In genomic region chr2:86622878-86623548, GRCh38 we compare ENCODE assay signal across 8 cellular contexts. TPM values are rescaled to one million over a fixed set of nuclear protein-coding genes. Genes with fewer than 3 reads are reported as not detected.
DNase-seq lines count a peak whose midpoint lies in the region; ATAC-seq and TF ChIP-seq lines count a peak whose summit lies in the region.

No MANE protein-coding gene starts in this region.

- peak overlapping the region; percentile 77 for H3K9ac ChIP-seq in HCT116 (ENCODE audit: low read length)

- no TSS peak for BruUV-seq in HCT116 (replicated peaks; lab: Mats Ljungman, UMichigan)

- RAD21 ChIA-PET in HCT116 (lab: Charles Lee; ENCODE audit: low non-redundant PET in 1 of 2, low total read pairs in 2 of 2, uncharacterized antibody in 2 of 2, unreplicated experiment in 2 of 2), result no interaction called here

- peak overlapping the region; percentile 90 for H3K27ac ChIP-seq in HCT116 (ENCODE audit: low read depth, low read length)
- peak overlapping the region; percentile 93 for H3K27ac ChIP-seq in effector memory CD4-positive, alpha-beta T cell (ENCODE audit: insufficient read depth, low read length, poor library complexity, severe bottlenecking)

- H3K36me3 ChIP-seq in HCT116 (ENCODE audit: control insufficient read depth in 1 of 2, insufficient read depth in 2 of 2, low read length in 2 of 2) (peaks cover 0 to 7% of the 10 kb centered on the region in 2 experiments; a peak in 2 of 4 replicates), MG63 (peaks cover 21% of the 10 kb centered on the region; the same call in 1 of the 2 replicates)
- H3K36me3 ChIP-seq in effector memory CD4-positive, alpha-beta T cell (ENCODE audit: control insufficient read depth, insufficient read depth, low read length), result peaks cover 6% of the 10 kb centered on the region

- H2AFZ ChIP-seq in HCT116 (ENCODE audit: low read depth, low read length, poor library complexity, severe bottlenecking), result no peak overlapping the region

- no peaks in the 10 kb centered on the region for H3K9me3 Mint-ChIP-seq in activated CD4-positive, alpha-beta memory T cell treated with anti-CD3 and anti-CD28 coated beads, Interleukin-2, amount 10 ng/mL, durations not matched to agents 7 days and 5 days

- no peak for TF ChIP-seq CTCF in HCT116 (IDR thresholded peaks at IDR 0.05 in 2 of 3, conservative IDR thresholded peaks at IDR 0.05 in 1 of 3; ENCODE audit: borderline replicate concordance in 1 of 3, insufficient read depth in 1 of 3, low read depth in 2 of 3, low read length in 2 of 3)

- H3K36me3 Mint-ChIP-seq in activated CD4-positive, alpha-beta memory T cell treated with anti-CD3 and anti-CD28 coated beads, Interleukin-2, amount 10 ng/mL, durations not matched to agents 7 days and 5 days (ENCODE audit: low read depth), result peaks cover 27% of the 10 kb centered on the region

- H3K27me3 ChIP-seq in HCT116 (ENCODE audit: insufficient read depth, low read length) (no peaks in the 10 kb centered on the region), MG63 (no peaks in the 10 kb centered on the region)
- H3K27me3 ChIP-seq in effector memory CD4-positive, alpha-beta T cell (replicated peaks; ENCODE audit: control insufficient read depth, insufficient read depth, low read length, poor library complexity, severe bottlenecking), result no peaks in the 10 kb centered on the region

- H3K4me2 ChIP-seq in HCT116 (ENCODE audit: low read length), result peak overlapping the region; percentile 85

- peak overlapping the region; percentile 95 for H3K27ac Mint-ChIP-seq in activated CD4-positive, alpha-beta memory T cell treated with anti-CD3 and anti-CD28 coated beads, Interleukin-2, amount 10 ng/mL, durations not matched to agents 7 days and 5 days

- ATAC-seq in GM18502 (IDR thresholded peaks at IDR 0.05; ENCODE audit: poor library complexity, unreplicated experiment) (peak; percentile 48), HCT116 (peak; percentile 34)

- TF ChIP-seq RAD21 in HCT116 (IDR thresholded peaks at IDR 0.05; ENCODE audit: low read depth), result no peak

- H3K27me3 Mint-ChIP-seq in activated CD4-positive, alpha-beta memory T cell treated with anti-CD3 and anti-CD28 coated beads, Interleukin-2, amount 10 ng/mL, durations not matched to agents 7 days and 5 days, result peaks cover 14% of the 10 kb centered on the region

- CTCF ChIA-PET in HCT116 (lab: Charles Lee), result no interaction called here
- CTCF ChIA-PET in activated CD4-positive, alpha-beta memory T cell treated with anti-CD3 and anti-CD28 coated beads, Interleukin-2, amount 10 ng/mL, durations not matched to agents 7 days and 5 days (lab: Charles Lee), result interaction anchor here (1.0 to 1.6 kb wide), 3 partner anchors 181 to 402 kb away, joined by 3 to 7 read pairs (median 3); no protein-coding TSS in a partner anchor

- H3K4me1 Mint-ChIP-seq in activated CD4-positive, alpha-beta memory T cell treated with anti-CD3 and anti-CD28 coated beads, Interleukin-2, amount 10 ng/mL, durations not matched to agents 7 days and 5 days, result peaks cover 23% of the 10 kb centered on the region

- H3K79me2 ChIP-seq in HCT116 (ENCODE audit: insufficient read depth, low read length), result peaks cover 28% of the 10 kb centered on the region

- H4K20me1 ChIP-seq in HCT116 (ENCODE audit: insufficient read depth), result no peaks in the 10 kb centered on the region

- POLR2A ChIA-PET in HCT116 (lab: Charles Lee), result interaction anchor here (0.9 kb wide), 1 partner anchor 11 kb away, joined by 3 read pairs; no protein-coding TSS in a partner anchor
- POLR2A ChIA-PET in activated CD4-positive, alpha-beta memory T cell treated with anti-CD3 and anti-CD28 coated beads, Interleukin-2, amount 10 ng/mL, durations not matched to agents 7 days and 5 days (lab: Charles Lee), result interaction anchor here (0.6 to 3.3 kb wide), 19 partner anchors 8 to 428 kb away, joined by 3 to 60 read pairs (median 4); partner anchors contain the start of genes CHMP3, IMMT and KDM3A

- DNase-seq in HCT116 (ENCODE audit: low read depth, low spot score) (no peak), MG63 (no peak), midbrain (lab: John Stamatoyannopoulos, UW) (peak; percentile 61), MV-4-11 (lab: John Stamatoyannopoulos, UW) (no peak)
- peak; percentile 62 for DNase-seq in activated CD4-positive, alpha-beta memory T cell treated with anti-CD3 and anti-CD28 coated beads, Interleukin-2, amount 10 ng/mL, durations not matched to agents 7 days and 5 days
- DNase-seq in effector memory CD4-positive, alpha-beta T cell, result peak in 2 of 3 donors; percentile 20 to 23
- peak; percentile 36 for DNase-seq in stimulated activated CD8-positive, alpha-beta memory T cell treated with anti-CD3 and anti-CD28 coated beads, Interleukin-4, amount 100 ng/mL, for 24 hours (ENCODE audit: low read depth)

- H3K9me3 ChIP-seq in HCT116 (ENCODE audit: control insufficient read depth in 1 of 2, insufficient read depth in 1 of 2, low read depth in 1 of 2, low read length in 2 of 2) (no peaks in the 10 kb centered on the region), MG63 (no peaks in the 10 kb centered on the region)
- no peaks in the 10 kb centered on the region for H3K9me3 ChIP-seq in effector memory CD4-positive, alpha-beta T cell (ENCODE audit: control insufficient read depth, low read length)

- H3K4me3 Mint-ChIP-seq in activated CD4-positive, alpha-beta memory T cell treated with anti-CD3 and anti-CD28 coated beads, Interleukin-2, amount 10 ng/mL, durations not matched to agents 7 days and 5 days, result peak overlapping the region; percentile 90

- H3K4me1 ChIP-seq in HCT116 (ENCODE audit: control insufficient read depth in 1 of 2, insufficient read depth in 2 of 2, low read length in 2 of 2), result peaks cover 14 to 23% of the 10 kb centered on the region in 2 experiments
- H3K4me1 ChIP-seq in effector memory CD4-positive, alpha-beta T cell (ENCODE audit: control insufficient read depth, insufficient read depth, low read length, poor library complexity, severe bottlenecking), result peaks cover 4% of the 10 kb centered on the region

- intact Hi-C loops in HCT116 (cut with micrococcal nuclease), result loop anchor here (5.0 kb wide), 1 partner anchor 181 kb away; the partner anchor contains the start of gene KDM3A

- no peaks in the 10 kb centered on the region for H3K9me2 ChIP-seq in HCT116 (ENCODE audit: insufficient read depth)

- no peak for TF ChIP-seq POLR2A in HCT116 (IDR thresholded peaks at IDR 0.05; ENCODE audit: borderline replicate concordance, extremely low read depth, insufficient read depth, insufficient read length)

- H3K4me3 ChIP-seq in HCT116 (replicated peaks in 1 of 2; ENCODE audit: low read depth in 1 of 2, low read length in 2 of 2) (peak overlapping the region; percentile 56 to 74), MG63 (peak overlapping the region; percentile 84)
- H3K4me3 ChIP-seq in effector memory CD4-positive, alpha-beta T cell (ENCODE audit: insufficient read depth, low read depth, low read length, poor library complexity, severe bottlenecking), result peak overlapping the region; percentile 76

TF ChIP-seq in HCT116, 20 proteins besides CTCF, POLR2A, EP300 and RAD21:
- peak; percentile 93 for TF ChIP-seq ZFX (IDR thresholded peaks at IDR 0.05)
- no peak for TF ChIP-seq ELF1 (IDR thresholded peaks at IDR 0.05; ENCODE audit: borderline replicate concordance, low read depth)
TF ChIP-seq in HCT116: peak in this region for 1.

RNA-seq across cellular contexts. Expression of gene RNF103, which starts 0.7 kb away (rescaled TPM):
- 16.1 TPM for total RNA-seq in HCT116 (2021; ENCODE audit: unreplicated experiment)
- 5.6 and 6.9 TPM in 2 replicates for polyA plus RNA-seq in HCT116 (2012)
- 8.8 and 10.0 TPM in 2 replicates for total RNA-seq in MG63 (2014; rRNA removed; shearing (Covaris generic); ENCODE audit: low replicate concordance)
- 10 to 100 TPM; 18.9 to 19.9 TPM for total RNA-seq in activated CD4-positive, alpha-beta memory T cell treated with anti-CD3 and anti-CD28 coated beads, Interleukin-2, amount 10 ng/mL, durations not matched to agents 7 days and 5 days

RNA-seq across cellular contexts. Expression of gene CHMP3, which starts 59.8 kb away (rescaled TPM):
- total RNA-seq in HCT116 (2021; ENCODE audit: unreplicated experiment), result 63.4 TPM
- 46.5 and 55.1 TPM in 2 replicates for polyA plus RNA-seq in HCT116 (2012)
- total RNA-seq in MG63 (2014; rRNA removed; shearing (Covaris generic); ENCODE audit: low replicate concordance), result 52.5 and 69.4 TPM in 2 replicates
- total RNA-seq in activated CD4-positive, alpha-beta memory T cell treated with anti-CD3 and anti-CD28 coated beads, Interleukin-2, amount 10 ng/mL, durations not matched to agents 7 days and 5 days, result 10 to 100 TPM; 39.1 to 41.5 TPM

Comparison
In these comparisons a context has a peak if more than half of its experiments do, and no peak if none do; other contexts are left out.
1. DNase-seq: peak in activated CD4-positive, alpha-beta memory T cell treated with anti-CD3 and anti-CD28 coated beads, Interleukin-2, amount 10 ng/mL, durations not matched to agents 7 days and 5 days (single experiment), effector memory CD4-positive, alpha-beta T cell (2 of 3), midbrain (single experiment) and stimulated activated CD8-positive, alpha-beta memory T cell treated with anti-CD3 and anti-CD28 coated beads, Interleukin-4, amount 100 ng/mL, for 24 hours (single experiment); none in HCT116 (single experiment), MG63 (single experiment) and MV-4-11 (single experiment).
2. Peak in every context shown above with its lines, with median percentiles within 50 percentile points of each other: H3K4me3 ChIP-seq.